ENCODE assay signal across 8 cellular contexts in genomic region chr3:11774296-11774877, GRCh38.
DNase-seq lines count a peak whose midpoint lies in the region; ATAC-seq, FAIRE-seq and TF ChIP-seq lines count a peak whose summit lies in the region.

No MANE protein-coding gene starts in this region.

- no peaks in the 10 kb centered on the region for H3K36me3 ChIP-seq in parathyroid adenoma (ENCODE audit: control insufficient read depth, insufficient read depth, low read length)

- H3K4me1 ChIP-seq in parathyroid adenoma = peaks cover 14% of the 10 kb centered on the region

- H3K4me2 ChIP-seq in parathyroid adenoma (ENCODE audit: low read length) = no peak overlapping the region

- FAIRE-seq in RCC 7860 (lab: Jason Lieb, UNC) = no peak

- no peaks in the 10 kb centered on the region for H3K27me3 ChIP-seq in parathyroid adenoma (ENCODE audit: control insufficient read depth, insufficient read depth, low read length)

- H2AFZ ChIP-seq in parathyroid adenoma = no peak overlapping the region

- TF ChIP-seq CTCF in fibroblast of mammary gland (conservative IDR thresholded peaks at IDR 0.05; ENCODE audit: control insufficient read depth, insufficient read depth, low read depth, low read length) = peak; percentile 50
- peak; percentile 48 for TF ChIP-seq CTCF in parathyroid adenoma (IDR thresholded peaks at IDR 0.05)

- H3K9me3 ChIP-seq in parathyroid adenoma (ENCODE audit: control insufficient read depth, low read length) = no peaks in the 10 kb centered on the region

- H3K9ac ChIP-seq in parathyroid adenoma = no peak overlapping the region

- no peak overlapping the region for H3K27ac ChIP-seq in parathyroid adenoma

- no peak overlapping the region for H3K4me3 ChIP-seq in fibroblast of mammary gland (ENCODE audit: control insufficient read depth, low read depth, low read length)
- no peak overlapping the region for H3K4me3 ChIP-seq in parathyroid adenoma (ENCODE audit: low read depth, low read length)

- ATAC-seq in GM18907 (IDR thresholded peaks at IDR 0.05; ENCODE audit: unreplicated experiment) = no peak
- no peak for ATAC-seq in HG03442 (IDR thresholded peaks at IDR 0.05; ENCODE audit: unreplicated experiment)

- DNase-seq in NCI-H2171 treated with DMSO at 0.1 percent for 48 hours (lab: John Stamatoyannopoulos, UW) (peak; percentile 11), NCI-H2171 (lab: John Stamatoyannopoulos, UW) (no peak), RCC 7860 (ENCODE audit: low spot score) (peak; percentile 35), fibroblast of mammary gland (ENCODE audit: low read depth) (peak; percentile 30)
- no peak for DNase-seq in central memory CD4-positive, alpha-beta T cell

- H3K79me2 ChIP-seq in parathyroid adenoma = no peaks in the 10 kb centered on the region

Comparison
In these comparisons a context has a peak if more than half of its experiments do, and no peak if none do; other contexts are left out.
1. DNase-seq: peak in NCI-H2171 treated with DMSO at 0.1 percent for 48 hours (single experiment), RCC 7860 (single experiment) and fibroblast of mammary gland (single experiment); none in NCI-H2171 (single experiment) and central memory CD4-positive, alpha-beta T cell (single experiment).